In genomic region chr4:89254847-89255246, GRCh38 we compare ENCODE assay signal across 8 cellular contexts. TPM values are rescaled to one million over a fixed set of nuclear protein-coding genes. Genes with fewer than 3 reads are reported as not detected.
DNase-seq lines count a peak whose midpoint lies in the region; ATAC-seq and TF ChIP-seq lines count a peak whose summit lies in the region.

No MANE protein-coding gene starts in this region.

- H3K4me3 Mint-ChIP-seq in neural progenitor cell = no peak overlapping the region

- no peak overlapping the region for H3K9ac ChIP-seq in neural progenitor cell

- H3K27ac ChIP-seq in left ventricle myocardium inferior (replicated peaks) (no peak overlapping the region), neural progenitor cell (no peak overlapping the region)

- no peaks in the 10 kb centered on the region for H3F3A ChIP-seq in neural progenitor cell (ENCODE audit: low read depth)

- ATAC-seq in Right ventricle myocardium superior (ENCODE audit: poor library complexity) (no peak), GM18873 (IDR thresholded peaks at IDR 0.05; ENCODE audit: low FRiP score, unreplicated experiment) (no peak)
- peak; percentile 51 to 56 for ATAC-seq in activated CD4-positive, CD25-positive, alpha-beta regulatory T cell treated with anti-CD3 and anti-CD28 coated beads, Interleukin-2, amount 50 U/mL, for 24 hours

- H4K20me1 ChIP-seq in neural progenitor cell (ENCODE audit: low read depth) = no peaks in the 10 kb centered on the region

- no peak overlapping the region for H2AFZ ChIP-seq in neural progenitor cell (replicated peaks)

- no peak overlapping the region for H3K4me3 ChIP-seq in left ventricle myocardium inferior
- no peak overlapping the region for H3K4me3 ChIP-seq in neural progenitor cell

- no peaks in the 10 kb centered on the region for H3K36me3 Mint-ChIP-seq in neural progenitor cell

- no peaks in the 10 kb centered on the region for H3K79me2 ChIP-seq in neural progenitor cell (ENCODE audit: low read depth)

- peak; percentile 72 for TF ChIP-seq CTCF in left ventricle myocardium inferior (IDR thresholded peaks at IDR 0.05; ENCODE audit: borderline replicate concordance)
- peak; percentile 84 for TF ChIP-seq CTCF in neural progenitor cell (IDR thresholded peaks at IDR 0.05)

- peaks cover 4% of the 10 kb centered on the region for H3K27me3 Mint-ChIP-seq in neural progenitor cell (ENCODE audit: insufficient read depth, low read depth)

- H3K27ac Mint-ChIP-seq in neural progenitor cell = no peak overlapping the region

- no peaks in the 10 kb centered on the region for H3K9me3 Mint-ChIP-seq in neural progenitor cell

- H3K4me1 ChIP-seq in left ventricle myocardium inferior (peaks cover 57% of the 10 kb centered on the region), neural progenitor cell (peaks cover 12% of the 10 kb centered on the region)

- no peak overlapping the region for H3K4me2 ChIP-seq in neural progenitor cell

- DNase-seq in left ventricle myocardium inferior (no peak), Right ventricle myocardium superior (no peak), HT-29 (ENCODE audit: low spot score) (peak; percentile 65), dermis microvascular lymphatic vessel endothelial cell (ENCODE audit: low read depth in 2 of 2) (peak; percentile 21 to 40), neural progenitor cell (ENCODE audit: low spot score) (peak; percentile 47), inferior parietal cortex (ENCODE audit: extremely low spot score) (no peak)

- H3K36me3 ChIP-seq in left ventricle myocardium inferior (no peaks in the 10 kb centered on the region), neural progenitor cell (no peaks in the 10 kb centered on the region)

- H3K4me1 Mint-ChIP-seq in neural progenitor cell = peaks cover 10% of the 10 kb centered on the region

- intact Hi-C loops in left ventricle myocardium inferior (cut with micrococcal nuclease) (no loop called here), Right ventricle myocardium superior (cut with DNase I) (no loop called here)

- H3K27me3 ChIP-seq in left ventricle myocardium inferior (ENCODE audit: low read depth) (no peaks in the 10 kb centered on the region), neural progenitor cell (no peaks in the 10 kb centered on the region)

- no peaks in the 10 kb centered on the region for H3K9me3 ChIP-seq in left ventricle myocardium inferior (replicated peaks)
- H3K9me3 ChIP-seq in neural progenitor cell (ENCODE audit: low read depth) = no peaks in the 10 kb centered on the region

RNA-seq across cellular contexts. Expression of gene GPRIN3, which starts 52.8 kb away (rescaled TPM):
- total RNA-seq in left ventricle myocardium inferior = 9.0 TPM
- total RNA-seq in Right ventricle myocardium superior = 6.2 TPM
- total RNA-seq in HT-29 (2014; rRNA removed; shearing (Covaris generic)) = 2.4 and 3.3 TPM in 2 replicates
- 0.89 and 1.0 TPM in 2 replicates for total RNA-seq in dermis microvascular lymphatic vessel endothelial cell
- total RNA-seq in neural progenitor cell (ENCODE audit: low replicate concordance) = 0.15 TPM in 2 replicates

Comparison
In these comparisons a context has a peak if more than half of its experiments do, and no peak if none do; other contexts are left out.
1. DNase-seq: peak in HT-29 (single experiment), dermis microvascular lymphatic vessel endothelial cell (2 of 2) and neural progenitor cell (single experiment); none in left ventricle myocardium inferior (single experiment), Right ventricle myocardium superior (single experiment) and inferior parietal cortex (single experiment).
2. ATAC-seq: peak in activated CD4-positive, CD25-positive, alpha-beta regulatory T cell treated with anti-CD3 and anti-CD28 coated beads, Interleukin-2, amount 50 U/mL, for 24 hours (2 of 2); none in Right ventricle myocardium superior (single experiment) and GM18873 (single experiment).